8 cellular contexts compared by ENCODE assay signal in the genomic region with DNA sequence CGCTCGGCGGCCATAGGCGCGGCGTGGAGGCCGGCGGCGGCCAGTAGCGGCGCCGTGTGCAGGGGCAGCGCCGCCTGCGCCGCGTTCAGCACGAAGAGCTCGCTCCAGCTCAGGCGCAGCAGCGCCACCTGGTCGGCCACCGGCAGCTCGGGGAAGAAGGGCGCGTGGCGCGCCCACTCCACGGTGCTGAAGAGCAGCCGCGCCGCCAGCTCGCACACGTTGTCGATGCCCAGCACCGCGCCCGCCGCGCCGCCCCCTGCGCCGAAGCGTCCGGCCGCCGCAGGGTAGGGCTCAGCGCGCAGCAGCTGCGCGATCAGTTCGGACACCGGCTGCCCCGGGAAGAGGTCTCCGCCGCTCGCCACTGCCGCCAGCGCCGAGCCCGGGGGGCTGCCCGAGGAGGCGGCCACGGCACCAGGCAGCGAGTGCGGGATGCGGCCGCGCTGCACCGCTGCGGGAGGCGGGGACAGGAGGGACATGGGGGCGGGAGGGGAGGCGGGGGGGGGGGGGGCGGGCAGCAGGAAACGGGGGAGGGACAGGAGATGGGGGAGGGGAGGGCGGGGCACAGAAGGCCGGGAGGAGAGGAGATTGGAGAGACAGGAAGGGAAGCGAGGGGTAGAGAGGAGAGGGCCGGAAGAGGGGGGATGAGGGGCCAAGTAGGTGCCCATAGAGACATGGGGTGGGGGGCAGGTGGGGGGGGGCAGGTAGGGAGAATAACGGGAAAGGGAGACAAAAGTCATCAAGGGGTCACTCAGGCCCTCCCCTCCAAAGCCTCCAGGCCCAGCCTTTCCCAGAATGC. TPM values are rescaled to one million over a fixed set of nuclear protein-coding genes. Genes with fewer than 3 reads are reported as not detected.
DNase-seq lines count a peak whose midpoint lies in the region; ATAC-seq and TF ChIP-seq lines count a peak whose summit lies in the region.

No MANE protein-coding gene starts in this region.

- H3K4me3 ChIP-seq in AG04450 (ENCODE audit: low read depth, low read length) (peak overlapping the region; percentile 63), HUES64 (ENCODE audit: low read length) (peak overlapping the region; percentile 94), heart left ventricle (peak overlapping the region; percentile 11 to 82 (median 66)), urinary bladder (ENCODE audit: low read depth, low read length) (peak overlapping the region; percentile 57)

- H3K4me1 ChIP-seq in HUES64 (ENCODE audit: insufficient read depth, low read length) (peaks cover 18% of the 10 kb centered on the region), heart left ventricle (peaks cover 4 to 29% (median 19%) of the 10 kb centered on the region in 12 donors), urinary bladder (ENCODE audit: insufficient read depth) (peaks cover 5% of the 10 kb centered on the region)

- H3K4me3 Mint-ChIP-seq in progenitor cell of endocrine pancreas (ENCODE audit: low read depth) = no peak overlapping the region

- POLR2A ChIA-PET in AG04450 (lab: Yijun Ruan, JAX) = interaction anchor here (0.9 to 3.1 kb wide), 3 partner anchors 9 to 20 kb away, joined by 3 to 14 read pairs (median 3); partner anchors contain the start of genes OCEL1 and USE1

- H3K36me3 ChIP-seq in HUES64 (ENCODE audit: insufficient read depth, low read length) (peaks cover 61% of the 10 kb centered on the region), heart left ventricle (peaks cover 0 to 55% (median 30%) of the 10 kb centered on the region in 9 donors), urinary bladder (ENCODE audit: insufficient read depth) (no peaks in the 10 kb centered on the region)

- H3K27me3 ChIP-seq in AG04450 (ENCODE audit: control insufficient read depth, insufficient read depth, low read length) = no peaks in the 10 kb centered on the region
- no peaks in the 10 kb centered on the region for H3K27me3 ChIP-seq in HUES64 (ENCODE audit: insufficient read depth, low read length)
- H3K27me3 ChIP-seq in heart left ventricle = no peaks in the 10 kb centered on the region

- under 1% methylated on average over 69 of the region's 81 CpGs for WGBS in HUES64
- 0 to 2% (median 1%) methylated on average over 15 to 79 of the region's 81 CpGs for WGBS in heart left ventricle, 4 donors
- WGBS in urinary bladder = under 1% methylated on average over 80 of the region's 81 CpGs

- peak overlapping the region; percentile 90 for H3K9ac ChIP-seq in HUES64 (ENCODE audit: low read depth, low read length)

- intact Hi-C loops in heart left ventricle (cut with DNase I) = loop anchor here in 3 of 10 donors (5.0 to 10.0 kb wide), 3 partner anchors 159 to 169 kb away; partner anchors contain the start of genes HAUS8 (in 2 of the 3) and MYO9B (in 2 of the 3)

- CTCF ChIA-PET in AG04450 (lab: Charles Lee) = interaction anchor here (0.5 to 0.9 kb wide), 4 partner anchors 19 to 709 kb away, joined by 3 to 4 read pairs (median 4); no protein-coding TSS in a partner anchor

- H3K36me3 Mint-ChIP-seq in progenitor cell of endocrine pancreas (ENCODE audit: insufficient read depth) = peaks cover 28% of the 10 kb centered on the region

- H3K9me3 ChIP-seq in AG04450 (ENCODE audit: control insufficient read depth, insufficient read depth, low read length) (no peaks in the 10 kb centered on the region; the same call in 1 of the 2 replicates), HUES64 (ENCODE audit: insufficient read depth, low read depth, low read length) (no peaks in the 10 kb centered on the region), heart left ventricle (no peaks in the 10 kb centered on the region)

- H3K27ac Mint-ChIP-seq in progenitor cell of endocrine pancreas = no peak overlapping the region

- peaks cover 28% of the 10 kb centered on the region for H3K4me1 Mint-ChIP-seq in progenitor cell of endocrine pancreas (ENCODE audit: low read depth)

- H3K9me3 Mint-ChIP-seq in progenitor cell of endocrine pancreas (ENCODE audit: low read depth) = no peaks in the 10 kb centered on the region

- DNase-seq in AG04450 (ENCODE audit: low read depth, low spot score) (peak; percentile 36), heart left ventricle (peak; percentile 69 to 91 (median 76)), progenitor cell of endocrine pancreas (ENCODE audit: low spot score, unreplicated experiment) (peak; percentile 48)
- DNase-seq in activated naive CD8-positive, alpha-beta T cell treated with anti-CD3 and anti-CD28 coated beads, Interleukin-2, amount 50 U/mL, for 16 hours (ENCODE audit: low read depth, low spot score) = peak; percentile 28

- TF ChIP-seq POLR2A in heart left ventricle (IDR thresholded peaks at IDR 0.05) = peak in 1 of 2 donors; percentile 21

- TF ChIP-seq CTCF in AG04450 (IDR thresholded peaks at IDR 0.05; ENCODE audit: low read depth, low read length) (peak; percentile 41; the same call in 1 of the 2 replicates), heart left ventricle (IDR thresholded peaks at IDR 0.05) (peak; percentile 31 to 80 (median 58)), progenitor cell of endocrine pancreas (IDR thresholded peaks at IDR 0.05; ENCODE audit: unreplicated experiment) (peak; percentile 54)

- ATAC-seq in GM18909 (IDR thresholded peaks at IDR 0.05; ENCODE audit: poor library complexity, unreplicated experiment) = peak; percentile 61
- peak; percentile 82 for ATAC-seq in SK-N-SH treated with all-trans-retinoic acid at 6 μM for 48 hours
- peak; percentile 71 to 89 (median 88) for ATAC-seq in heart left ventricle

- H3K27ac ChIP-seq in AG04450 (ENCODE audit: low read depth, low read length) (peak overlapping the region; percentile 47), HUES64 (ENCODE audit: low read depth, low read length) (peak overlapping the region; percentile 92), heart left ventricle (peak overlapping the region in 11 of 12 donors; percentile 53 to 86 (median 75)), urinary bladder (ENCODE audit: low read depth) (peak overlapping the region; percentile 63)

- H3K27me3 Mint-ChIP-seq in progenitor cell of endocrine pancreas = no peaks in the 10 kb centered on the region

TF ChIP-seq in SK-N-SH treated with all-trans-retinoic acid at 6 μM for 48 hours, 23 proteins besides CTCF, POLR2A, EP300 and RAD21:
- TF ChIP-seq ZNF8 (CRISPR knock-in tag; IDR thresholded peaks at IDR 0.05) = no peak
- no peak for TF ChIP-seq BACH2 (CRISPR knock-in tag; IDR thresholded peaks at IDR 0.05; ENCODE audit: borderline replicate concordance)

RNA-seq across cellular contexts. Expression of gene OCEL1, which starts 9.8 kb away (rescaled TPM):
- polyA plus RNA-seq in AG04450 (2011; rRNA removed) (4.6 and 6.7 TPM in 2 replicates), heart left ventricle (10 to 100 TPM; 15.6 to 35.2 TPM), urinary bladder (28.4 TPM)
- polyA minus RNA-seq in AG04450 (2011; rRNA and poly(A)+ RNA removed) = 3.4 and 5.0 TPM in 2 replicates
- polyA plus RNA-seq in HUES64 (2013, experiment 1 of 2) = 15.9 TPM
- 15.9 TPM for polyA plus RNA-seq in HUES64 (2013, experiment 2 of 2)
- total RNA-seq in heart left ventricle (10 to 100 TPM in 6 of 9 donors, 1 to 10 TPM in 3; 8.7 to 27.2 (median 16.8) TPM), progenitor cell of endocrine pancreas (20.1 and 21.8 TPM in 2 replicates), urinary bladder (5.8 TPM)

RNA-seq across cellular contexts. Expression of gene NR2F6, which starts 9.9 kb away (rescaled TPM):
- polyA plus RNA-seq in AG04450 (2011; rRNA removed) (16.3 and 18.9 TPM in 2 replicates), heart left ventricle (10 to 100 TPM; 30.8 to 38.3 TPM), urinary bladder (36.8 TPM)
- polyA minus RNA-seq in AG04450 (2011; rRNA and poly(A)+ RNA removed) = 8.8 and 12.6 TPM in 2 replicates
- polyA plus RNA-seq in HUES64 (2013, experiment 1 of 2) = 64.1 TPM
- polyA plus RNA-seq in HUES64 (2013, experiment 2 of 2) = 61.0 TPM
- total RNA-seq in heart left ventricle (100 to 1,000 TPM in 2 of 9 donors, 10 to 100 TPM in 7; 34.7 to 117 (median 47.0) TPM), progenitor cell of endocrine pancreas (134 and 150 TPM in 2 replicates), urinary bladder (19.9 TPM)

RNA-seq across cellular contexts. Expression of gene USE1, which starts 20.7 kb away (rescaled TPM):
- 21.1 and 25.1 TPM in 2 replicates for polyA plus RNA-seq in AG04450 (2011; rRNA removed)
- 16.3 and 17.4 TPM in 2 replicates for polyA minus RNA-seq in AG04450 (2011; rRNA and poly(A)+ RNA removed)
- 10.1 TPM for polyA plus RNA-seq in HUES64 (2013, experiment 1 of 2)
- 9.7 TPM for polyA plus RNA-seq in HUES64 (2013, experiment 2 of 2)
- total RNA-seq in heart left ventricle = 10 to 100 TPM; 22.5 to 34.4 (median 25.8) TPM
- polyA plus RNA-seq in heart left ventricle = 10 to 100 TPM; 60.6 to 69.6 TPM
- total RNA-seq in progenitor cell of endocrine pancreas = 23.6 and 27.2 TPM in 2 replicates
- 10.9 TPM for total RNA-seq in urinary bladder
- 39.8 TPM for polyA plus RNA-seq in urinary bladder

RNA-seq across cellular contexts. Expression of gene USHBP1, which starts 28.7 kb away (rescaled TPM):
- polyA plus RNA-seq in AG04450 (2011; rRNA removed) = not detected in 2 replicates
- not detected in 2 replicates for polyA minus RNA-seq in AG04450 (2011; rRNA and poly(A)+ RNA removed)
- 2.3 TPM for polyA plus RNA-seq in HUES64 (2013, experiment 1 of 2)
- polyA plus RNA-seq in HUES64 (2013, experiment 2 of 2) = 3.8 TPM
- 10 to 100 TPM in 1 of 9 donors, 1 to 10 TPM in 8; 3.7 to 14.6 (median 7.3) TPM for total RNA-seq in heart left ventricle
- 10 to 100 TPM; 11.1 to 12.4 TPM for polyA plus RNA-seq in heart left ventricle
- total RNA-seq in progenitor cell of endocrine pancreas = 0.38 and 0.51 TPM in 2 replicates
- total RNA-seq in urinary bladder = 6.0 TPM
- 6.6 TPM for polyA plus RNA-seq in urinary bladder

RNA-seq across cellular contexts. Expression of gene BABAM1, which starts 31.4 kb away (rescaled TPM):
- polyA plus RNA-seq in AG04450 (2011; rRNA removed) (92.0 and 98.6 TPM in 2 replicates), heart left ventricle (10 to 100 TPM; 67.2 to 73.5 TPM), urinary bladder (78.2 TPM)
- 32.7 and 41.8 TPM in 2 replicates for polyA minus RNA-seq in AG04450 (2011; rRNA and poly(A)+ RNA removed)
- 77.9 TPM for polyA plus RNA-seq in HUES64 (2013, experiment 1 of 2)
- polyA plus RNA-seq in HUES64 (2013, experiment 2 of 2) = 77.6 TPM
- total RNA-seq in heart left ventricle (10 to 100 TPM; 60.9 to 92.4 (median 75.9) TPM), progenitor cell of endocrine pancreas (93.4 and 113 TPM in 2 replicates), urinary bladder (46.2 TPM)

Comparison
In these comparisons a context has a peak if more than half of its experiments do, and no peak if none do; other contexts are left out.
1. Peak in every context shown above with its lines: DNase-seq, ATAC-seq, H3K4me3 ChIP-seq and H3K27ac ChIP-seq.